ENCODE assay signal across 18 cellular contexts in genomic region chr11:2153581-2154194, GRCh38. TPM values are rescaled to one million over a fixed set of nuclear protein-coding genes. Genes with fewer than 3 reads are reported as not detected.
DNase-seq lines count a peak whose midpoint lies in the region; ATAC-seq and TF ChIP-seq lines count a peak whose summit lies in the region.
"Had no signal": no experiment of that assay in that cellular context is flagged by ENCODE, and none has a peak within 500 bp of the region (broad histone marks: within the 10 kb centered on the region; RNA-seq: fewer than 3 reads in every experiment).

No MANE protein-coding gene starts in this region.

- no peak overlapping the region for H3K4me2 ChIP-seq in neural progenitor cell

- H3K9me3 Mint-ChIP-seq in neural progenitor cell = no peaks in the 10 kb centered on the region
- H3K9me3 Mint-ChIP-seq: CD4-positive, CD25-positive, alpha-beta regulatory T cell; CD8-positive, alpha-beta T cell; H9 had no signal

- no peaks in the 10 kb centered on the region for H3K36me3 ChIP-seq in neural progenitor cell

- H3K4me1 ChIP-seq in neural progenitor cell = peaks cover 26% of the 10 kb centered on the region
- H3K4me1 ChIP-seq: Caco-2 had no signal

- H3K27me3 ChIP-seq in neural progenitor cell = peaks cover 8% of the 10 kb centered on the region

- no peak overlapping the region for H3K9ac ChIP-seq in neural progenitor cell
- H3K9ac ChIP-seq: GM23248 had no signal

- ATAC-seq in esophagus mucosa (peak; percentile 18), GM21717 (IDR thresholded peaks at IDR 0.05; ENCODE audit: unreplicated experiment) (no peak)
- ATAC-seq: CD8-positive, alpha-beta T cell; HCT116 had no signal

- no peak overlapping the region for H3K4me3 Mint-ChIP-seq in neural progenitor cell
- H3K4me3 Mint-ChIP-seq: CD4-positive, CD25-positive, alpha-beta regulatory T cell; CD8-positive, alpha-beta T cell; H9 had no signal

- H3K4me1 Mint-ChIP-seq in neural progenitor cell = peaks cover 29% of the 10 kb centered on the region

- TF ChIP-seq CTCF in neural progenitor cell (IDR thresholded peaks at IDR 0.05) = no peak

- H4K20me1 ChIP-seq in neural progenitor cell (ENCODE audit: low read depth) = no peaks in the 10 kb centered on the region

- peak overlapping the region; percentile 66 for H3K27ac Mint-ChIP-seq in neural progenitor cell
- H3K27ac Mint-ChIP-seq: CD4-positive, CD25-positive, alpha-beta regulatory T cell; CD8-positive, alpha-beta T cell; H9 had no signal

- H3K9me3 ChIP-seq in neural progenitor cell (ENCODE audit: low read depth) = no peaks in the 10 kb centered on the region
- H3K9me3 ChIP-seq: Caco-2 had no signal

- no peaks in the 10 kb centered on the region for H3K36me3 Mint-ChIP-seq in neural progenitor cell
- H3K36me3 Mint-ChIP-seq: CD4-positive, CD25-positive, alpha-beta regulatory T cell; CD8-positive, alpha-beta T cell had no signal

- DNase-seq in CD1c-positive myeloid dendritic cell (ENCODE audit: extremely low spot score) (peak; percentile 67), neural progenitor cell (ENCODE audit: low spot score) (no peak), T1000 (lab: John Stamatoyannopoulos, UW) (no peak), NCI-H526 treated with DMSO at 0.1 percent for 48 hours (lab: John Stamatoyannopoulos, UW) (no peak)
- DNase-seq: C1 segment of cervical spinal cord; Caco-2; CD4-positive, CD25-positive, alpha-beta regulatory T cell; CD8-positive, alpha-beta T cell; DMS153; DND-41; GM23248; H9 had no signal

- no peak overlapping the region for H3K27ac ChIP-seq in neural progenitor cell
- H3K27ac ChIP-seq: GM23248 had no signal

- no peak overlapping the region for H3K4me3 ChIP-seq in neural progenitor cell
- H3K4me3 ChIP-seq: GM23248 had no signal

- peaks cover 17% of the 10 kb centered on the region for H3F3A ChIP-seq in neural progenitor cell (ENCODE audit: low read depth)

- H3K27me3 Mint-ChIP-seq in neural progenitor cell (ENCODE audit: insufficient read depth, low read depth) = peaks cover 12% of the 10 kb centered on the region

- H2AFZ ChIP-seq in neural progenitor cell (replicated peaks) = no peak overlapping the region
- H2AFZ ChIP-seq: GM23248 had no signal

- no peaks in the 10 kb centered on the region for H3K79me2 ChIP-seq in neural progenitor cell (ENCODE audit: low read depth)

RNA-seq across cellular contexts. Expression of gene INS, which starts 7.3 kb away (rescaled TPM):
- total RNA-seq in esophagus mucosa = not detected
- not detected in 2 replicates for total RNA-seq in neural progenitor cell (ENCODE audit: low replicate concordance)
- total RNA-seq: A172; A673; Caco-2; CD4-positive, CD25-positive, alpha-beta regulatory T cell; CD8-positive, alpha-beta T cell; GM23248; H1; H9 had no signal

RNA-seq across cellular contexts. Expression of gene IGF2, which starts 14.5 kb away (rescaled TPM):
- total RNA-seq in esophagus mucosa (1.6 TPM), neural progenitor cell (ENCODE audit: low replicate concordance) (0.45 and 3.3 TPM in 2 replicates)
- total RNA-seq: CD8-positive, alpha-beta T cell; GM23248 had no signal

RNA-seq across cellular contexts. Expression of gene TH, which starts 17.9 kb away (rescaled TPM):
- total RNA-seq in esophagus mucosa = 0.40 TPM
- total RNA-seq in neural progenitor cell (ENCODE audit: low replicate concordance) = 2.0 and 6.2 TPM in 2 replicates
- total RNA-seq: A673; Caco-2; CD4-positive, CD25-positive, alpha-beta regulatory T cell; CD8-positive, alpha-beta T cell; GM23248; H1; H9 had no signal
